In the genomic region with DNA sequence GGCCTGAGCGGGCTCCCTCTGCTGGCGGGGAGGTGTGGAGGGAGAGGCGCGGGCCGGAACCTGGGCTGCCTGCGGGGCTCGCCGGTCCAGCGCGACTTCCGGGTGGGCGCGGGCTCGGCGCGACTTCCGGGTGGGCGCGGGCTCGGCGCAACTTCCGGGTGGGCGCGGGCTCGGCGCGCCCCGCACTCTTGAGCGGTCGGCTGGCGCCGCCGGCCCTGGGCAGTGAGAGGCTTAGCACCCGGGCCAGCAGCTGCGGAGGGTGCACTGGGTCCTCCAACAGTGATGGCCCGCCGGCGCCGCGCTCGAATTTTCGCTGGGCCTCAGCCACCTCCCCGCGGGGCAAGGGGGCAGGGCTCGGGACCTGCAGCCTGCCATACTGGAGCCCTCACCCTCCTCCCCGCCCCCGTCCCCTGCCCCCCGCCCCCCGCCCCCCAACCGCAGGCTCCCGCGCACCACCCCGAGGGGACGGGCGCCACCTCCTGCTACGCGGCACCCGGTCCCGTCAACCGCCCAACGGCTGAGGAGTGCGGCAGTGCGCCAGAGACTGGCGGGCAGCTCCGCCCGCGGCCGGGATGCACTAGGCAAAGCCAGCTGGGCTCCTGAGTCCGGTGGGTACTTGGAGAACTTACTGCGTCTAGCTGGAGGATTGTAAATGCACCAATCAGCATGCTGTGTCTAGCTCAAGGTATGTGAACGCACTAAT, we compare ENCODE assay signal across 8 cellular contexts.
DNase-seq lines count a peak whose midpoint lies in the region; ATAC-seq and TF ChIP-seq lines count a peak whose summit lies in the region.
"Not testable (repeated sequence)": the region's sequence is repeated elsewhere in the genome, so short reads cannot be mapped to it uniquely, and the experiment has no call there.

No MANE protein-coding gene starts in this region.

- in situ Hi-C loops in astrocyte of the cerebellum (cut with HindIII; ENCODE audit: low sequenced_read_pairs), result not testable (repeated sequence)

- not testable (repeated sequence) for H3K27me3 ChIP-seq in gastroesophageal sphincter; mononuclear cell (ENCODE audit: insufficient read depth, low read length); uterus

- not testable (repeated sequence) for TF ChIP-seq EP300 in gastroesophageal sphincter (IDR thresholded peaks at IDR 0.05)

- no CpG with 5 or more reads among the region's 71 CpGs for WGBS in gastroesophageal sphincter (ENCODE audit: low coverage in 1 of 2), 2 donors

- TF ChIP-seq CTCF in astrocyte of the cerebellum (IDR thresholded peaks at IDR 0.05; ENCODE audit: low read depth, low read length, missing control alignments); gastroesophageal sphincter (IDR thresholded peaks at IDR 0.05): not testable (repeated sequence)
- TF ChIP-seq CTCF in uterus (IDR thresholded peaks at IDR 0.05), result peak in 2 of 4 experiments; percentile 26 to 37

- not testable (repeated sequence) for H3K4me1 ChIP-seq in gastroesophageal sphincter; mononuclear cell (ENCODE audit: insufficient read depth, low read length); uterus

- H3K9me3 ChIP-seq in gastroesophageal sphincter; mononuclear cell (ENCODE audit: low read depth, low read length); uterus: not testable (repeated sequence)

- peak overlapping the region; percentile 54 for H3K4me3 ChIP-seq in Jurkat, Clone E6-1 (ENCODE audit: low read length)
- H3K4me3 ChIP-seq in astrocyte of the cerebellum (ENCODE audit: low read depth, low read length) (peak overlapping the region; percentile 44), gastroesophageal sphincter (peak overlapping the region; percentile 52 to 61), mononuclear cell (ENCODE audit: low read length) (peak overlapping the region; percentile 41), uterus (peak overlapping the region; percentile 27 to 49)

- peak; percentile 73 for DNase-seq in Jurkat, Clone E6-1 (ENCODE audit: low read depth, low spot score)
- DNase-seq in activated CD4-positive, alpha-beta T cell treated with anti-CD3 and anti-CD28 coated beads for 48 hours, result peak; percentile 62
- DNase-seq in astrocyte of the cerebellum (ENCODE audit: low read depth), result peak; percentile 55
- DNase-seq in stimulated activated CD4-positive, alpha-beta T cell treated with anti-CD3 and anti-CD28 coated beads, Interleukin-15, amount 100 ng/mL, for 24 hours, result peak; percentile 70
- peak; percentile 35 to 36 for DNase-seq in uterus

- TF ChIP-seq POLR2A in GM18526 (IDR thresholded peaks at IDR 0.05; ENCODE audit: extremely low read depth, insufficient read length), result peak; percentile 13
- peak in 1 of 2 donors; percentile 22 for TF ChIP-seq POLR2A in gastroesophageal sphincter (IDR thresholded peaks at IDR 0.05)
- peak in 1 of 2 donors; percentile 36 for TF ChIP-seq POLR2A in uterus (IDR thresholded peaks at IDR 0.05)

- peak; percentile 81 for ATAC-seq in gastroesophageal sphincter

- intact Hi-C loops in uterus (cut with DNase I; ENCODE audit: low total_unique reads), result not testable (repeated sequence)

- peak overlapping the region; percentile 63 to 85 (median 74) for H3K27ac ChIP-seq in gastroesophageal sphincter
- H3K27ac ChIP-seq in uterus, result peak overlapping the region; percentile 73 to 75

- H3K36me3 ChIP-seq in gastroesophageal sphincter, uterus: not testable (repeated sequence)

Comparison
In these comparisons a context has a peak if more than half of its experiments do, and no peak if none do; other contexts are left out.
1. Peak in every context shown above with its lines: DNase-seq, ATAC-seq, H3K4me3 ChIP-seq and H3K27ac ChIP-seq.